Comparison of ENCODE assay signal across 1 cellular context in genomic region chr6:33583591-33584155, GRCh38.
A peak's percentile ranks its signal among the peaks of the same experiment; 100 is the strongest.
TF ChIP-seq lines count a peak whose summit lies in the region.

No MANE protein-coding gene starts in this region.

TF ChIP-seq in K562, 482 proteins besides CTCF, POLR2A, EP300 and RAD21:
- TF ChIP-seq ZBTB7A (IDR thresholded peaks at IDR 0.05; ENCODE audit: borderline replicate concordance, control insufficient read depth, low read depth, low read length) (peak; percentile 70), L3MBTL2 (IDR thresholded peaks at IDR 0.05) (0 out of 2 replicates have a peak, but pooled peaks have one; percentile 15), MAZ (CRISPR knock-in tag; conservative IDR thresholded peaks at IDR 0.05 in 1 of 2, IDR thresholded peaks at IDR 0.05 in 1 of 2) (0 out of 4 replicates have a peak, but pooled peaks of 1 of the 2 experiments have one; percentile 30), ZNF398 (CRISPR knock-in tag; IDR thresholded peaks at IDR 0.05) (no peak), ZNF589 (CRISPR knock-in tag; IDR thresholded peaks at IDR 0.05; ENCODE audit: low read depth) (no peak), SAFB2 (IDR thresholded peaks at IDR 0.05; ENCODE audit: borderline replicate concordance, low read depth, low read length, severe bottlenecking) (no peak), CTCFL (IDR thresholded peaks at IDR 0.05; ENCODE audit: borderline replicate concordance, insufficient read depth, low read depth, low read length, poor library complexity, severe bottlenecking) (peak; percentile 49), SMARCE1 (IDR thresholded peaks at IDR 0.05) (no peak), YY1 (IDR thresholded peaks at IDR 0.05; ENCODE audit: borderline replicate concordance in 1 of 3, control insufficient read depth in 1 of 3, extremely low read depth in 1 of 3, insufficient read depth in 3 of 3, insufficient read length in 1 of 3, insufficient replicate concordance in 2 of 3, low read depth in 1 of 3, low read length in 2 of 3) (peak in 1 of 3 experiments; percentile 47), CCNT2 (IDR thresholded peaks at IDR 0.05; ENCODE audit: borderline replicate concordance, extremely low read depth, insufficient read length, low read depth, low read length) (no peak), ZNF140 (CRISPR knock-in tag; IDR thresholded peaks at IDR 0.05) (no peak), SMC3 (conservative IDR thresholded peaks at IDR 0.05; ENCODE audit: insufficient read depth, low read depth, low read length) (0 out of 2 replicates have a peak, but pooled peaks have one; percentile 9), TOE1 (IDR thresholded peaks at IDR 0.05; ENCODE audit: borderline replicate concordance) (no peak), TOE1 (CRISPR knock-in tag; IDR thresholded peaks at IDR 0.05; ENCODE audit: borderline replicate concordance, low read depth) (no peak), EGR1 (conservative IDR thresholded peaks at IDR 0.05) (no peak), E2F1 (CRISPR knock-in tag; IDR thresholded peaks at IDR 0.05) (no peak), CEBPB (tag; IDR thresholded peaks at IDR 0.05) (peak; percentile 85), CEBPG (CRISPR knock-in tag; IDR thresholded peaks at IDR 0.05) (peak; percentile 71), CEBPG (tag; conservative IDR thresholded peaks at IDR 0.05 in 1 of 2, IDR thresholded peaks at IDR 0.05 in 1 of 2) (0 out of 4 replicates have a peak, but pooled peaks of 1 of the 2 experiments have one; percentile 33), MYC (IDR thresholded peaks at IDR 0.05; ENCODE audit: low read depth, low read length) (peak; percentile 36; the same call in 1 of the 2 replicates), MYC (CRISPR knock-in tag; IDR thresholded peaks at IDR 0.05; ENCODE audit: borderline replicate concordance, low read depth) (no peak), KLF1 (tag; IDR thresholded peaks at IDR 0.05) (0 out of 2 replicates have a peak, but pooled peaks have one; percentile 33), DDX20 (tag; IDR thresholded peaks at IDR 0.05; ENCODE audit: low read depth) (no peak), ZNF316 (IDR thresholded peaks at IDR 0.05) (no peak), NFIC (IDR thresholded peaks at IDR 0.05) (peak; percentile 74), RCOR1 (IDR thresholded peaks at IDR 0.05; ENCODE audit: borderline replicate concordance in 1 of 2, low read depth in 2 of 2, low read length in 2 of 2) (peak in 1 of 2 experiments; percentile 10; a peak in 1 of 4 replicates)
- TF ChIP-seq, protein P1, sequence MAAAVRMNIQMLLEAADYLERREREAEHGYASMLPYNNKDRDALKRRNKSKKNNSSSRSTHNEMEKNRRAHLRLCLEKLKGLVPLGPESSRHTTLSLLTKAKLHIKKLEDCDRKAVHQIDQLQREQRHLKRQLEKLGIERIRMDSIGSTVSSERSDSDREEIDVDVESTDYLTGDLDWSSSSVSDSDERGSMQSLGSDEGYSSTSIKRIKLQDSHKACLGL (CRISPR knock-in tag; IDR thresholded peaks at IDR 0.05; ENCODE audit: borderline replicate concordance, poor library complexity, severe bottlenecking), result no peak
